8 cellular contexts compared by ENCODE assay signal in genomic region chr17:19306160-19307111, GRCh38. TPM values are rescaled to one million over a fixed set of nuclear protein-coding genes. Genes with fewer than 3 reads are reported as not detected.
DNase-seq lines count a peak whose midpoint lies in the region; ATAC-seq and TF ChIP-seq lines count a peak whose summit lies in the region.

No MANE protein-coding gene starts in this region.

- no peak overlapping the region for H3K4me3 ChIP-seq in upper lobe of left lung
- H3K4me3 ChIP-seq in tibial artery: no peak overlapping the region

- H3K4me1 ChIP-seq in upper lobe of left lung (peaks cover 60 to 80% (median 64%) of the 10 kb centered on the region in 4 donors), tibial artery (peaks cover 0 to 29% (median 11%) of the 10 kb centered on the region in 4 donors)

- intact Hi-C loops in tibial artery (cut with DNase I; ENCODE audit: low total_unique reads): no loop called here
- intact Hi-C loops in cardiac septum (cut with DNase I): no loop called here

- H3K27ac ChIP-seq in upper lobe of left lung (peak overlapping the region in 3 of 4 donors; percentile 12 to 52 (median 51)), tibial artery (no peak overlapping the region)

- H3K9me3 ChIP-seq in upper lobe of left lung (no peaks in the 10 kb centered on the region), tibial artery (no peaks in the 10 kb centered on the region)

- TF ChIP-seq POLR2A in upper lobe of left lung (IDR thresholded peaks at IDR 0.05): no peak

- H3K36me3 ChIP-seq in upper lobe of left lung (peaks cover 0 to 3% (median 0%) of the 10 kb centered on the region in 4 donors), tibial artery (peaks cover 0 to 28% (median 15%) of the 10 kb centered on the region in 3 donors)

- ATAC-seq in HG02884 (IDR thresholded peaks at IDR 0.05; ENCODE audit: unreplicated experiment) (peak; percentile 82), upper lobe of left lung (ENCODE audit: low FRiP score in 2 of 2) (peak in 1 of 2 donors; percentile 28)

- TF ChIP-seq CTCF in upper lobe of left lung (IDR thresholded peaks at IDR 0.05): no peak
- no peak for TF ChIP-seq CTCF in tibial artery (IDR thresholded peaks at IDR 0.05)

- 41% methylated on average over 8 to 10 of the region's 10 CpGs for WGBS in upper lobe of left lung, 2 donors

- H3K27me3 ChIP-seq in upper lobe of left lung (no peaks in the 10 kb centered on the region), tibial artery (no peaks in the 10 kb centered on the region)

- DNase-seq in NCI-H526 (lab: John Stamatoyannopoulos, UW): peak; percentile 27 to 48
- no peak for DNase-seq in NCI-H526 treated with DMSO at 0.1 percent for 48 hours (lab: John Stamatoyannopoulos, UW)
- peak; percentile 77 for DNase-seq in RPMI7951 (ENCODE audit: low read depth)
- peak; percentile 76 for DNase-seq in foreskin melanocyte
- DNase-seq in upper lobe of left lung: no peak
- DNase-seq in tibial artery: no peak
- DNase-seq in cardiac septum (ENCODE audit: low spot score): no peak

- TF ChIP-seq EP300 in upper lobe of left lung (IDR thresholded peaks at IDR 0.05): no peak

RNA-seq across cellular contexts. Expression of gene B9D1, which starts 56.1 kb away (rescaled TPM):
- total RNA-seq in RPMI7951 (2014; rRNA removed; shearing (Covaris generic)): 16.2 and 20.3 TPM in 2 replicates
- total RNA-seq in upper lobe of left lung (10 to 100 TPM; 11.7 to 52.4 (median 17.5) TPM), cardiac septum (9.7 TPM)

Comparison
In these comparisons a context has a peak if more than half of its experiments do, and no peak if none do; other contexts are left out.
1. DNase-seq: peak in NCI-H526 (2 of 2), RPMI7951 (single experiment) and foreskin melanocyte (single experiment); none in NCI-H526 treated with DMSO at 0.1 percent for 48 hours (single experiment), upper lobe of left lung (0 of 2), tibial artery (0 of 2) and cardiac septum (single experiment).
2. H3K27ac ChIP-seq: peak in upper lobe of left lung (3 of 4); none in tibial artery (0 of 2).